8 cellular contexts compared by ENCODE assay signal in genomic region chr19:17579523-17580244, GRCh38. TPM values are rescaled to one million over a fixed set of nuclear protein-coding genes. Genes with fewer than 3 reads are reported as not detected.
DNase-seq lines count a peak whose midpoint lies in the region; ATAC-seq and TF ChIP-seq lines count a peak whose summit lies in the region.

No MANE protein-coding gene starts in this region.

- H3K9me3 ChIP-seq in adipocyte (ENCODE audit: control insufficient read depth, low read length): no peaks in the 10 kb centered on the region

- peaks cover 56% of the 10 kb centered on the region for H3K36me3 ChIP-seq in adipocyte (ENCODE audit: control insufficient read depth, insufficient read depth, low read length, severe bottlenecking)

- no peak for TF ChIP-seq CTCF in GM10266 (IDR thresholded peaks at IDR 0.05; ENCODE audit: control insufficient read depth, insufficient read depth, low read depth, missing control alignments)

- H3K4me3 ChIP-seq in adipocyte (ENCODE audit: low read length): no peak overlapping the region

- no peaks in the 10 kb centered on the region for H3K27me3 ChIP-seq in adipocyte (replicated peaks; ENCODE audit: control insufficient read depth, insufficient read depth, low read length)

- no peaks in the 10 kb centered on the region for H3K4me1 ChIP-seq in adipocyte (ENCODE audit: control insufficient read depth, insufficient read depth, low read length)

- DNase-seq in A172 (ENCODE audit: low spot score) (peak; percentile 97), GM10266 (ENCODE audit: extremely low spot score) (peak; percentile 82), NCI-H82 treated with DMSO at 0.1 percent for 48 hours (lab: John Stamatoyannopoulos, UW; ENCODE audit: unreplicated experiment) (peak; percentile 56), adipocyte (ENCODE audit: low read depth) (peak; percentile 61), iPS-NIHi7 (ENCODE audit: extremely low spot score) (peak; percentile 90), occipital lobe (lab: John Stamatoyannopoulos, UW) (no peak), NCI-H128 (lab: John Stamatoyannopoulos, UW; ENCODE audit: unreplicated experiment) (no peak)

- no peak overlapping the region for H3K9ac ChIP-seq in adipocyte (ENCODE audit: low read length)

- ATAC-seq in GM18907 (IDR thresholded peaks at IDR 0.05; ENCODE audit: unreplicated experiment): no peak

RNA-seq across cellular contexts. Expression of gene COLGALT1, which starts 24.2 kb away (rescaled TPM):
- 161 and 173 TPM in 2 replicates for total RNA-seq in A172 (2014; rRNA removed; shearing (Covaris generic))
- 20.7 TPM for total RNA-seq in occipital lobe

Comparison
In these comparisons a context has a peak if more than half of its experiments do, and no peak if none do; other contexts are left out.
1. DNase-seq: peak in A172 (single experiment), GM10266 (single experiment), NCI-H82 treated with DMSO at 0.1 percent for 48 hours (single experiment), adipocyte (single experiment) and iPS-NIHi7 (single experiment); none in occipital lobe (single experiment) and NCI-H128 (single experiment).